Comparison of ENCODE assay signal across 8 cellular contexts in genomic region chr17:57552114-57552601, GRCh38.
DNase-seq lines count a peak whose midpoint lies in the region; ATAC-seq, FAIRE-seq and TF ChIP-seq lines count a peak whose summit lies in the region.

No MANE protein-coding gene starts in this region.

- TF ChIP-seq CTCF in ascending aorta (IDR thresholded peaks at IDR 0.05) (peak; percentile 28 to 68 (median 56)), HepG2 (CRISPR knock-in tag; IDR thresholded peaks at IDR 0.05) (0 out of 2 replicates have a peak, but pooled peaks have one; percentile 6)

- CTCF ChIA-PET in HepG2 (lab: Yijun Ruan, JAX; ENCODE audit: low intra/inter-chr PET ratio, low total read pairs), result no interaction called here

- no TSS peak for BruUV-seq in HepG2 (replicated peaks; lab: Mats Ljungman, UMichigan)

- ATAC-seq in HepG2 (no peak), HG03159 (IDR thresholded peaks at IDR 0.05; ENCODE audit: unreplicated experiment) (no peak), GM21717 (IDR thresholded peaks at IDR 0.05; ENCODE audit: unreplicated experiment) (no peak)

- TF ChIP-seq RAD21 in HepG2 (CRISPR knock-in tag; IDR thresholded peaks at IDR 0.05), result no peak

- H3K27me3 ChIP-seq in ascending aorta (no peaks in the 10 kb centered on the region), HepG2 (ENCODE audit: control insufficient read depth in 1 of 2, insufficient read depth in 2 of 2, low read length in 2 of 2) (no peaks in the 10 kb centered on the region)

- intact Hi-C loops in ascending aorta (cut with DNase I), result loop anchor here (5.0 kb wide), 1 partner anchor 120 kb away; no protein-coding TSS in a partner anchor
- intact Hi-C loops in HepG2 (cut with micrococcal nuclease; ENCODE audit: unreplicated experiment), result no loop called here

- H3K4me3 ChIP-seq in ascending aorta, result no peak overlapping the region
- no peak overlapping the region for H3K4me3 ChIP-seq in HepG2 (replicated peaks in 1 of 3; ENCODE audit: insufficient read depth in 1 of 3, low read depth in 2 of 3, low read length in 3 of 3)

- H3K27ac ChIP-seq in KOPT-K1 (ENCODE audit: low read depth, low read length, poor library complexity, severe bottlenecking) (peak overlapping the region; percentile 99), ascending aorta (no peak overlapping the region), HepG2 (ENCODE audit: extremely low read length, insufficient read depth, low read length) (no peak overlapping the region)

- no peaks in the 10 kb centered on the region for H4K20me1 ChIP-seq in HepG2 (ENCODE audit: insufficient read depth, low read length)

- H3K36me3 ChIP-seq in KOPT-K1 (ENCODE audit: insufficient read depth, low read length), result peaks cover 52% of the 10 kb centered on the region
- no peaks in the 10 kb centered on the region for H3K36me3 ChIP-seq in ascending aorta
- H3K36me3 ChIP-seq in HepG2 (replicated peaks in 1 of 2; ENCODE audit: control insufficient read depth in 1 of 2, insufficient read depth in 2 of 2, low read length in 2 of 2), result peaks cover 3 to 12% of the 10 kb centered on the region in 2 experiments; a peak in 3 of 5 replicates

- H3K4me2 ChIP-seq in HepG2 (ENCODE audit: low read depth, low read length), result no peak overlapping the region

- POLR2A ChIA-PET in HepG2 (lab: Yijun Ruan, JAX), result interaction anchor here (1.1 to 2.5 kb wide), 2 partner anchors 10 to 34 kb away, joined by 6 to 9 read pairs; no protein-coding TSS in a partner anchor

- H3K9ac ChIP-seq in HepG2 (ENCODE audit: insufficient read depth, low read depth, low read length), result no peak overlapping the region

- in situ Hi-C loops in HepG2 (cut with HindIII; ENCODE audit: extremely low pct_ligation_motif_present, low pct_unique_long_range_greater_than_20kb), result no loop called here

- DNase-seq in NCI-H2227 (lab: John Stamatoyannopoulos, UW; ENCODE audit: unreplicated experiment), result peak; percentile 49
- DNase-seq in NCI-H2227 treated with DMSO at 0.1 percent for 48 hours (lab: John Stamatoyannopoulos, UW), result no peak
- peak in 1 of 2 donors; percentile 73 for DNase-seq in ascending aorta (ENCODE audit: low spot score in 2 of 2)
- DNase-seq in HepG2 (ENCODE audit: low spot score), result no peak
- DNase-seq in glomerular visceral epithelial cell (ENCODE audit: extremely low spot score), result no peak

- 91% methylated on average over 8 of the region's 11 CpGs for WGBS in HepG2 (ENCODE audit: low lambda C conversion rate)

- no peak overlapping the region for H2AFZ ChIP-seq in HepG2 (ENCODE audit: low read length)

- H3K9me3 ChIP-seq in KOPT-K1 (ENCODE audit: insufficient read depth, low read length, poor library complexity, severe bottlenecking) (no peaks in the 10 kb centered on the region), ascending aorta (no peaks in the 10 kb centered on the region), HepG2 (ENCODE audit: low read length) (no peaks in the 10 kb centered on the region)

- TF ChIP-seq POLR2A in HepG2 (IDR thresholded peaks at IDR 0.05; ENCODE audit: insufficient read depth in 1 of 2, low read depth in 2 of 2, low read length in 2 of 2), result no peak

- peaks cover 7% of the 10 kb centered on the region for H3K79me2 ChIP-seq in HepG2 (ENCODE audit: insufficient read depth, low read length)

- TF ChIP-seq EP300 in HepG2 (IDR thresholded peaks at IDR 0.05; ENCODE audit: low read depth in 2 of 2, low read length in 2 of 2), result no peak
- TF ChIP-seq EP300 in HepG2 (CRISPR knock-in tag; IDR thresholded peaks at IDR 0.05; ENCODE audit: borderline replicate concordance), result no peak

- H3K4me1 ChIP-seq in ascending aorta (peaks cover 0 to 23% of the 10 kb centered on the region in 2 donors), HepG2 (ENCODE audit: insufficient read depth, low read length) (peaks cover 87% of the 10 kb centered on the region)

- FAIRE-seq in HepG2 (lab: Jason Lieb, UNC), result no peak

TF ChIP-seq in HepG2, 621 proteins besides CTCF, POLR2A, EP300 and RAD21 (continues in another document):
- TF ChIP-seq MNT (IDR thresholded peaks at IDR 0.05) (no peak), REXO4 (CRISPR knock-in tag; IDR thresholded peaks at IDR 0.05; ENCODE audit: borderline replicate concordance) (no peak), KMT2A (CRISPR knock-in tag; IDR thresholded peaks at IDR 0.05) (no peak), ZNF512B (CRISPR knock-in tag; IDR thresholded peaks at IDR 0.05; ENCODE audit: borderline replicate concordance) (no peak)
- TF ChIP-seq, protein P1, sequence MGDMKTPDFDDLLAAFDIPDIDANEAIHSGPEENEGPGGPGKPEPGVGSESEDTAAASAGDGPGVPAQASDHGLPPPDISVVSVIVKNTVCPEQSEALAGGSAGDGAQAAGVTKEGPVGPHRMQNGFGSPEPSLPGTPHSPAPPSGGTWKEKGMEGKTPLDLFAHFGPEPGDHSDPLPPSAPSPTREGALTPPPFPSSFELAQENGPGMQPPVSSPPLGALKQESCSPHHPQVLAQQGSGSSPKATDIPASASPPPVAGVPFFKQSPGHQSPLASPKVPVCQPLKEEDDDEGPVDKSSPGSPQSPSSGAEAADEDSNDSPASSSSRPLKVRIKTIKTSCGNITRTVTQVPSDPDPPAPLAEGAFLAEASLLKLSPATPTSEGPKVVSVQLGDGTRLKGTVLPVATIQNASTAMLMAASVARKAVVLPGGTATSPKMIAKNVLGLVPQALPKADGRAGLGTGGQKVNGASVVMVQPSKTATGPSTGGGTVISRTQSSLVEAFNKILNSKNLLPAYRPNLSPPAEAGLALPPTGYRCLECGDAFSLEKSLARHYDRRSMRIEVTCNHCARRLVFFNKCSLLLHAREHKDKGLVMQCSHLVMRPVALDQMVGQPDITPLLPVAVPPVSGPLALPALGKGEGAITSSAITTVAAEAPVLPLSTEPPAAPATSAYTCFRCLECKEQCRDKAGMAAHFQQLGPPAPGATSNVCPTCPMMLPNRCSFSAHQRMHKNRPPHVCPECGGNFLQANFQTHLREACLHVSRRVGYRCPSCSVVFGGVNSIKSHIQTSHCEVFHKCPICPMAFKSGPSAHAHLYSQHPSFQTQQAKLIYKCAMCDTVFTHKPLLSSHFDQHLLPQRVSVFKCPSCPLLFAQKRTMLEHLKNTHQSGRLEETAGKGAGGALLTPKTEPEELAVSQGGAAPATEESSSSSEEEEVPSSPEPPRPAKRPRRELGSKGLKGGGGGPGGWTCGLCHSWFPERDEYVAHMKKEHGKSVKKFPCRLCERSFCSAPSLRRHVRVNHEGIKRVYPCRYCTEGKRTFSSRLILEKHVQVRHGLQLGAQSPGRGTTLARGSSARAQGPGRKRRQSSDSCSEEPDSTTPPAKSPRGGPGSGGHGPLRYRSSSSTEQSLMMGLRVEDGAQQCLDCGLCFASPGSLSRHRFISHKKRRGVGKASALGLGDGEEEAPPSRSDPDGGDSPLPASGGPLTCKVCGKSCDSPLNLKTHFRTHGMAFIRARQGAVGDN (CRISPR knock-in tag; IDR thresholded peaks at IDR 0.05), result 0 out of 2 replicates have a peak, but pooled peaks have one; percentile 8
- TF ChIP-seq, protein P2, sequence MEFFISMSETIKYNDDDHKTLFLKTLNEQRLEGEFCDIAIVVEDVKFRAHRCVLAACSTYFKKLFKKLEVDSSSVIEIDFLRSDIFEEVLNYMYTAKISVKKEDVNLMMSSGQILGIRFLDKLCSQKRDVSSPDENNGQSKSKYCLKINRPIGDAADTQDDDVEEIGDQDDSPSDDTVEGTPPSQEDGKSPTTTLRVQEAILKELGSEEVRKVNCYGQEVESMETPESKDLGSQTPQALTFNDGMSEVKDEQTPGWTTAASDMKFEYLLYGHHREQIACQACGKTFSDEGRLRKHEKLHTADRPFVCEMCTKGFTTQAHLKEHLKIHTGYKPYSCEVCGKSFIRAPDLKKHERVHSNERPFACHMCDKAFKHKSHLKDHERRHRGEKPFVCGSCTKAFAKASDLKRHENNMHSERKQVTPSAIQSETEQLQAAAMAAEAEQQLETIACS (CRISPR knock-in tag; IDR thresholded peaks at IDR 0.05), result no peak
- TF ChIP-seq, protein P3, sequence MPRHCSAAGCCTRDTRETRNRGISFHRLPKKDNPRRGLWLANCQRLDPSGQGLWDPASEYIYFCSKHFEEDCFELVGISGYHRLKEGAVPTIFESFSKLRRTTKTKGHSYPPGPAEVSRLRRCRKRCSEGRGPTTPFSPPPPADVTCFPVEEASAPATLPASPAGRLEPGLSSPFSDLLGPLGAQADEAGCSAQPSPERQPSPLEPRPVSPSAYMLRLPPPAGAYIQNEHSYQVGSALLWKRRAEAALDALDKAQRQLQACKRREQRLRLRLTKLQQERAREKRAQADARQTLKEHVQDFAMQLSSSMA (CRISPR knock-in tag; IDR thresholded peaks at IDR 0.05), result no peak
